Comparison of ENCODE assay signal across 27 cellular contexts in the genomic region with DNA sequence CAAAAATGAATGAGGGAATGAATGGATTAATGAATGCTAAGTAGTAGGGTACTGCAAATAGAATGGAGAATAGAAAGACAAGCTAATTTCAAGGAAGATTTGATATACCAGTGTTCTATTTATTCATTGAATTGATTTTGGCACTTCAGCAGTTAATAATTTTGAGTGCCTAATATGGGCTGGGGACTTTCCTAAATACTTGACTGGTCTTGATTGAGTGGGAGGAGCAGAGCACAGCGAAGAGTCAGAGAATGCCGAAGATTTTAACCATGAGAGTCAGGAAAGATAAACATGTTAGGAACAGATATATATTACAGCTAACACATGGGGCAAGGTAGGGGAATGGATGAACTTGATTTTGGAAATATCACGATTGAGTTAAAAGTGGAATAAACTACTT. TPM values are rescaled to one million over a fixed set of nuclear protein-coding genes. Genes with fewer than 3 reads are reported as not detected.
DNase-seq lines count a peak whose midpoint lies in the region; ATAC-seq and TF ChIP-seq lines count a peak whose summit lies in the region.
"Had no signal": no experiment of that assay in that cellular context is flagged by ENCODE, and none has a peak within 500 bp of the region (broad histone marks: within the 10 kb centered on the region; RNA-seq: fewer than 3 reads in every experiment).

No MANE protein-coding gene starts in this region.

- H3K4me3 ChIP-seq in mammary epithelial cell (replicated peaks in 1 of 3; ENCODE audit: insufficient read depth in 1 of 3, low read depth in 2 of 3, low read length in 3 of 3) (no peak overlapping the region), WERI-Rb-1 (ENCODE audit: low read depth, low read length) (no peak overlapping the region)
- H3K4me3 ChIP-seq: right lobe of liver, testis, uterus had no signal

- CTCF ChIA-PET in mammary epithelial cell (lab: Charles Lee; ENCODE audit: low non-redundant PET): no interaction called here

- WGBS in mammary epithelial cell (ENCODE audit: low coverage, missing lambda C conversion rate): 28% methylated on average over 3 of the region's 3 CpGs

- H3K4me3 Mint-ChIP-seq in activated T-cell treated with anti-CD3 and anti-CD28 coated beads, Interleukin-2, amount 50 U/mL, for 72 hours: no peak overlapping the region
- no peak overlapping the region for H3K4me3 Mint-ChIP-seq in memory B cell
- H3K4me3 Mint-ChIP-seq: activated CD4-positive, alpha-beta memory T cell treated with anti-CD3 and anti-CD28 coated beads for 36 hours; activated naive CD4-positive, alpha-beta T cell treated with anti-CD3 and anti-CD28 coated beads, Interleukin-2, amount 50 U/mL, for 24 hours; activated T-helper 17 cell treated with anti-CD3 and anti-CD28 coated beads, Interleukin-2, amount 50 U/mL, for 72 hours; CD4-positive, CD25-positive, alpha-beta regulatory T cell had no signal

- ATAC-seq in activated T-cell treated with anti-CD3 and anti-CD28 coated beads, Interleukin-2, amount 50 U/mL, for 72 hours (replicated peaks in 1 of 2): no peak
- ATAC-seq in memory B cell (ENCODE audit: low read depth) (no peak), HG02852 (IDR thresholded peaks at IDR 0.05; ENCODE audit: unreplicated experiment) (no peak), HG02642 (IDR thresholded peaks at IDR 0.05; ENCODE audit: poor library complexity, unreplicated experiment) (no peak)
- ATAC-seq: activated T-helper 17 cell treated with anti-CD3 and anti-CD28 coated beads, Interleukin-2, amount 50 U/mL, for 72 hours; right lobe of liver had no signal

- H3K27ac ChIP-seq in mammary epithelial cell (ENCODE audit: insufficient read depth, low read depth, low read length) (peak overlapping the region; percentile 10), WERI-Rb-1 (no peak overlapping the region)
- H3K27ac ChIP-seq: right lobe of liver, testis, uterus had no signal

- H3K4me2 ChIP-seq in mammary epithelial cell (ENCODE audit: insufficient read depth, low read depth, low read length): peak overlapping the region; percentile 28

- intact Hi-C loops in mammary epithelial cell (cut with micrococcal nuclease): no loop called here

- no peak for DNase-seq in activated T-cell treated with anti-CD3 and anti-CD28 coated beads, Interleukin-2, amount 50 U/mL, for 72 hours
- no peak for DNase-seq in activated T-cell treated with anti-CD3 and anti-CD28 coated beads, Interleukin-2, amount 50 U/mL, for 1 hour
- peak; percentile 76 for DNase-seq in mammary epithelial cell
- DNase-seq in memory B cell (ENCODE audit: low spot score in 2 of 2): no peak
- no peak for DNase-seq in WERI-Rb-1
- no peak for DNase-seq in ecto neural progenitor cell (ENCODE audit: low spot score)
- DNase-seq: 8988T; activated CD4-positive, alpha-beta memory T cell treated with anti-CD3 and anti-CD28 coated beads for 36 hours; activated CD4-positive, CD25-positive, alpha-beta regulatory T cell treated with anti-CD3 and anti-CD28 coated beads, Interleukin-2, amount 50 U/mL, for 72 hours; activated CD8-positive, alpha-beta memory T cell treated with anti-CD3 and anti-CD28 coated beads, Interleukin-2, amount 50 U/mL, for 4 hours; CD4-positive, CD25-positive, alpha-beta regulatory T cell; central memory CD4-positive, alpha-beta T cell; KBM-7; MM.1S; NCI-H1417; NCI-H2081 treated with DMSO at 0.1 percent for 48 hours; NCI-H446 treated with DMSO at 0.1 percent for 48 hours; right lobe of liver; stimulated activated CD4-positive, alpha-beta T cell treated with anti-CD3 and anti-CD28 coated beads, Interleukin-15, amount 100 ng/mL, for 24 hours; stimulated activated naive CD4-positive, alpha-beta T cell treated with Interleukin-2 at 50 U/mL for 16 hours; testis; uterus had no signal

- BruUV-seq in mammary epithelial cell (replicated peaks; lab: Mats Ljungman, UMichigan): no TSS peak

- H3K27me3 ChIP-seq in mammary epithelial cell (ENCODE audit: insufficient read depth, low read length) (no peaks in the 10 kb centered on the region), WERI-Rb-1 (ENCODE audit: insufficient read depth, low read depth, severe bottlenecking) (no peaks in the 10 kb centered on the region)
- H3K27me3 ChIP-seq: right lobe of liver, testis, uterus had no signal

- H3K9me3 Mint-ChIP-seq in activated T-cell treated with anti-CD3 and anti-CD28 coated beads, Interleukin-2, amount 50 U/mL, for 72 hours: no peaks in the 10 kb centered on the region
- no peaks in the 10 kb centered on the region for H3K9me3 Mint-ChIP-seq in memory B cell
- H3K9me3 Mint-ChIP-seq: activated CD4-positive, alpha-beta memory T cell treated with anti-CD3 and anti-CD28 coated beads for 36 hours; activated naive CD4-positive, alpha-beta T cell treated with anti-CD3 and anti-CD28 coated beads, Interleukin-2, amount 50 U/mL, for 24 hours; activated T-helper 17 cell treated with anti-CD3 and anti-CD28 coated beads, Interleukin-2, amount 50 U/mL, for 72 hours had no signal

- H3K4me1 ChIP-seq in mammary epithelial cell (ENCODE audit: insufficient read depth, low read length): peaks cover 54% of the 10 kb centered on the region
- H3K4me1 ChIP-seq: right lobe of liver, uterus had no signal

- peaks cover 5% of the 10 kb centered on the region for H3K4me1 Mint-ChIP-seq in activated T-cell treated with anti-CD3 and anti-CD28 coated beads, Interleukin-2, amount 50 U/mL, for 72 hours (ENCODE audit: low read depth)
- peaks cover 47% of the 10 kb centered on the region for H3K4me1 Mint-ChIP-seq in memory B cell
- H3K4me1 Mint-ChIP-seq: activated naive CD4-positive, alpha-beta T cell treated with anti-CD3 and anti-CD28 coated beads, Interleukin-2, amount 50 U/mL, for 24 hours; CD4-positive, CD25-positive, alpha-beta regulatory T cell had no signal

- dilution Hi-C loops in mammary epithelial cell (cut with HindIII; ENCODE audit: low sequenced_read_pairs): no loop called here

- H3K9me3 ChIP-seq in mammary epithelial cell (replicated peaks; ENCODE audit: insufficient read depth, low read length): no peaks in the 10 kb centered on the region
- no peaks in the 10 kb centered on the region for H3K9me3 ChIP-seq in WERI-Rb-1 (ENCODE audit: severe bottlenecking)
- H3K9me3 ChIP-seq: right lobe of liver, testis, uterus had no signal

- H4K20me1 ChIP-seq in mammary epithelial cell (ENCODE audit: insufficient read depth, low read length): no peaks in the 10 kb centered on the region

- peak overlapping the region; percentile 78 for H3K27ac Mint-ChIP-seq in activated T-cell treated with anti-CD3 and anti-CD28 coated beads, Interleukin-2, amount 50 U/mL, for 72 hours
- H3K27ac Mint-ChIP-seq in memory B cell: peak overlapping the region; percentile 36
- H3K27ac Mint-ChIP-seq: activated CD4-positive, alpha-beta memory T cell treated with anti-CD3 and anti-CD28 coated beads for 36 hours; activated naive CD4-positive, alpha-beta T cell treated with anti-CD3 and anti-CD28 coated beads, Interleukin-2, amount 50 U/mL, for 24 hours; activated T-helper 17 cell treated with anti-CD3 and anti-CD28 coated beads, Interleukin-2, amount 50 U/mL, for 72 hours; CD4-positive, CD25-positive, alpha-beta regulatory T cell; progenitor cell of endocrine pancreas had no signal

- H3K9ac ChIP-seq in mammary epithelial cell (ENCODE audit: insufficient read depth, low read length): no peak overlapping the region

- H3K27me3 Mint-ChIP-seq in activated T-cell treated with anti-CD3 and anti-CD28 coated beads, Interleukin-2, amount 50 U/mL, for 72 hours (ENCODE audit: low read depth): no peaks in the 10 kb centered on the region
- no peaks in the 10 kb centered on the region for H3K27me3 Mint-ChIP-seq in memory B cell
- H3K27me3 Mint-ChIP-seq: activated CD4-positive, alpha-beta memory T cell treated with anti-CD3 and anti-CD28 coated beads for 36 hours; activated naive CD4-positive, alpha-beta T cell treated with anti-CD3 and anti-CD28 coated beads, Interleukin-2, amount 50 U/mL, for 24 hours; activated T-helper 17 cell treated with anti-CD3 and anti-CD28 coated beads, Interleukin-2, amount 50 U/mL, for 72 hours; CD4-positive, CD25-positive, alpha-beta regulatory T cell; progenitor cell of endocrine pancreas had no signal

- peak overlapping the region; percentile 11 for H2AFZ ChIP-seq in mammary epithelial cell (ENCODE audit: low read depth, low read length)

- H3K36me3 ChIP-seq in mammary epithelial cell (ENCODE audit: insufficient read depth, low read length) (no peaks in the 10 kb centered on the region), WERI-Rb-1 (no peaks in the 10 kb centered on the region)
- H3K36me3 ChIP-seq: right lobe of liver, uterus had no signal

- TF ChIP-seq CTCF in mammary epithelial cell (conservative IDR thresholded peaks at IDR 0.05 in 1 of 2, IDR thresholded peaks at IDR 0.05 in 1 of 2; ENCODE audit: extremely low read depth in 1 of 2, insufficient read depth in 1 of 2, low read depth in 1 of 2, low read length in 2 of 2) (no peak), WERI-Rb-1 (IDR thresholded peaks at IDR 0.05; ENCODE audit: low read depth, low read length) (no peak)

- no peaks in the 10 kb centered on the region for H3K36me3 Mint-ChIP-seq in activated T-cell treated with anti-CD3 and anti-CD28 coated beads, Interleukin-2, amount 50 U/mL, for 72 hours (ENCODE audit: insufficient read depth in 2 of 2)
- no peaks in the 10 kb centered on the region for H3K36me3 Mint-ChIP-seq in memory B cell
- H3K36me3 Mint-ChIP-seq: activated CD4-positive, alpha-beta memory T cell treated with anti-CD3 and anti-CD28 coated beads for 36 hours; activated naive CD4-positive, alpha-beta T cell treated with anti-CD3 and anti-CD28 coated beads, Interleukin-2, amount 50 U/mL, for 24 hours; CD4-positive, CD25-positive, alpha-beta regulatory T cell had no signal

- in situ Hi-C loops in mammary epithelial cell (cut with MboI; ENCODE audit: low sequenced_read_pairs in 2 of 2): no loop called here

- H3K79me2 ChIP-seq in mammary epithelial cell (ENCODE audit: insufficient read depth, low read length): no peaks in the 10 kb centered on the region

RNA-seq across cellular contexts. Expression of a gene that starts 10.6 kb away (rescaled TPM):
- 1 to 10 TPM; 2.1 TPM for total RNA-seq in activated T-cell treated with anti-CD3 and anti-CD28 coated beads, Interleukin-2, amount 50 U/mL, for 72 hours
- total RNA-seq in mammary epithelial cell: 1 to 10 TPM; 1.3 to 3.2 TPM
- 1.4 TPM for polyA plus RNA-seq in mammary epithelial cell
- polyA minus RNA-seq in mammary epithelial cell: not detected
